17 cellular contexts compared by ENCODE assay signal in genomic region chr2:62939735-62940491, GRCh38.
DNase-seq lines count a peak whose midpoint lies in the region; ATAC-seq, FAIRE-seq and TF ChIP-seq lines count a peak whose summit lies in the region.
"Had no signal": no experiment of that assay in that cellular context is flagged by ENCODE, and none has a peak within 500 bp of the region (broad histone marks: within the 10 kb centered on the region; RNA-seq: fewer than 3 reads in every experiment).

No MANE protein-coding gene starts in this region.

- H3K4me3 ChIP-seq in AG04450 (ENCODE audit: low read depth, low read length) (no peak overlapping the region), K562 (no peak overlapping the region)
- H3K4me3 ChIP-seq: BLaER1, hepatocyte, ovary had no signal

- BruUV-seq in K562 (replicated peaks; lab: Mats Ljungman, UMichigan), result no TSS peak

- no peak for TF ChIP-seq RAD21 in K562 (CRISPR knock-in tag; conservative IDR thresholded peaks at IDR 0.05 in 1 of 2, IDR thresholded peaks at IDR 0.05 in 1 of 2)

- H3K4me1 Mint-ChIP-seq in activated CD4-positive, alpha-beta T cell treated with anti-CD3 and anti-CD28 coated beads, Interleukin-2, amount 10 ng/mL, durations not matched to agents 7 days and 5 days, result no peaks in the 10 kb centered on the region
- H3K4me1 Mint-ChIP-seq in stimulated activated naive CD8-positive, alpha-beta T cell treated with anti-CD3 and anti-CD28 coated beads, Interleukin-15, amount 100 ng/mL, for 72 hours, result no peaks in the 10 kb centered on the region
- H3K4me1 Mint-ChIP-seq: activated naive CD8-positive, alpha-beta T cell treated with anti-CD3 and anti-CD28 coated beads, Interleukin-2, amount 10 ng/mL, durations not matched to agents 7 days and 5 days had no signal

- no peak for TF ChIP-seq CTCF in AG04450 (IDR thresholded peaks at IDR 0.05; ENCODE audit: low read depth, low read length)
- no peak for TF ChIP-seq CTCF in K562 (IDR thresholded peaks at IDR 0.05 in 2 of 3, conservative IDR thresholded peaks at IDR 0.05 in 1 of 3; ENCODE audit: insufficient read depth in 2 of 3, low read depth in 1 of 3, low read length in 3 of 3)

- DNase-seq in AG04450 (ENCODE audit: low read depth, low spot score) (peak; percentile 37), HS-27A (ENCODE audit: low read depth) (peak; percentile 52), K562 (ENCODE audit: extremely low read depth in 1 of 4, low spot score in 3 of 4) (no peak), iris pigment epithelial cell (ENCODE audit: low read depth) (peak; percentile 95), NCI-H2029 treated with DMSO at 0.1 percent for 48 hours (lab: John Stamatoyannopoulos, UW) (no peak)
- no peak for DNase-seq in activated CD4-positive, alpha-beta T cell treated with anti-CD3 and anti-CD28 coated beads, Interleukin-2, amount 10 ng/mL, durations not matched to agents 7 days and 5 days
- DNase-seq in stimulated activated naive CD8-positive, alpha-beta T cell treated with anti-CD3 and anti-CD28 coated beads, Interleukin-15, amount 100 ng/mL, for 72 hours, result no peak
- DNase-seq: activated CD8-positive, alpha-beta memory T cell treated with anti-CD3 and anti-CD28 coated beads, Interleukin-2, amount 50 U/mL, for 4 hours; activated naive CD8-positive, alpha-beta T cell treated with anti-CD3 and anti-CD28 coated beads, Interleukin-2, amount 10 ng/mL, durations not matched to agents 7 days and 5 days; effector CD4-positive, alpha-beta T cell; Karpas-422; ovary; stimulated activated CD8-positive, alpha-beta memory T cell treated with anti-CD3 and anti-CD28 coated beads, Interleukin-4, amount 100 ng/mL, for 48 hours had no signal

- no peak overlapping the region for H3K9ac ChIP-seq in K562 (ENCODE audit: insufficient read depth in 1 of 2, low read depth in 2 of 2, low read length in 2 of 2)
- H3K9ac ChIP-seq: BLaER1 had no signal

- ATAC-seq in K562 (no peak), HG02763 (IDR thresholded peaks at IDR 0.05; ENCODE audit: unreplicated experiment) (no peak)
- ATAC-seq in stimulated activated naive CD8-positive, alpha-beta T cell treated with anti-CD3 and anti-CD28 coated beads, Interleukin-15, amount 100 ng/mL, for 72 hours, result no peak

- WGBS in K562 (ENCODE audit: insufficient coverage, low coverage, missing lambda C conversion rate), result 69% methylated on average over 5 of the region's 5 CpGs

- no peaks in the 10 kb centered on the region for H3K9me3 ChIP-seq in AG04450 (ENCODE audit: control insufficient read depth, insufficient read depth, low read length)
- no peaks in the 10 kb centered on the region for H3K9me3 ChIP-seq in K562 (replicated peaks; ENCODE audit: control insufficient read depth, insufficient read depth, low read depth, low read length)
- H3K9me3 ChIP-seq: BLaER1, ovary had no signal

- H3K27me3 Mint-ChIP-seq in activated CD4-positive, alpha-beta T cell treated with anti-CD3 and anti-CD28 coated beads, Interleukin-2, amount 10 ng/mL, durations not matched to agents 7 days and 5 days, result no peaks in the 10 kb centered on the region
- no peaks in the 10 kb centered on the region for H3K27me3 Mint-ChIP-seq in stimulated activated naive CD8-positive, alpha-beta T cell treated with anti-CD3 and anti-CD28 coated beads, Interleukin-15, amount 100 ng/mL, for 72 hours
- H3K27me3 Mint-ChIP-seq: activated naive CD8-positive, alpha-beta T cell treated with anti-CD3 and anti-CD28 coated beads, Interleukin-2, amount 10 ng/mL, durations not matched to agents 7 days and 5 days had no signal

- no peak for FAIRE-seq in K562 (lab: Jason Lieb, UNC)
- FAIRE-seq: GM18507 had no signal

- intact Hi-C loops in K562 (cut with micrococcal nuclease), result loop anchor here (5.0 to 10.0 kb wide), 4 partner anchors 155 to 547 kb away; no protein-coding TSS in a partner anchor

- no peak for TF ChIP-seq EP300 in K562 (IDR thresholded peaks at IDR 0.05; ENCODE audit: low read length)

- H3K27me3 ChIP-seq in AG04450 (ENCODE audit: control insufficient read depth, insufficient read depth, low read length) (no peaks in the 10 kb centered on the region), K562 (ENCODE audit: control insufficient read depth in 2 of 2, insufficient read depth in 2 of 2, low read length in 2 of 2) (no peaks in the 10 kb centered on the region)
- H3K27me3 ChIP-seq: BLaER1, hepatocyte, ovary had no signal

- no peak overlapping the region for H3K27ac Mint-ChIP-seq in activated CD4-positive, alpha-beta T cell treated with anti-CD3 and anti-CD28 coated beads, Interleukin-2, amount 10 ng/mL, durations not matched to agents 7 days and 5 days
- no peak overlapping the region for H3K27ac Mint-ChIP-seq in stimulated activated naive CD8-positive, alpha-beta T cell treated with anti-CD3 and anti-CD28 coated beads, Interleukin-15, amount 100 ng/mL, for 72 hours
- H3K27ac Mint-ChIP-seq: activated naive CD8-positive, alpha-beta T cell treated with anti-CD3 and anti-CD28 coated beads, Interleukin-2, amount 10 ng/mL, durations not matched to agents 7 days and 5 days had no signal

- no peaks in the 10 kb centered on the region for H3K36me3 ChIP-seq in K562 (ENCODE audit: control insufficient read depth, insufficient read depth, low read length)
- H3K36me3 ChIP-seq: ovary had no signal

- no peaks in the 10 kb centered on the region for H4K20me1 ChIP-seq in K562 (replicated peaks; ENCODE audit: control insufficient read depth, insufficient read depth, low read length)
- H4K20me1 ChIP-seq: BLaER1 had no signal

- H3K27ac ChIP-seq in AG04450 (ENCODE audit: low read depth, low read length) (peak overlapping the region; percentile 33), K562 (ENCODE audit: extremely low read depth, low read depth, low read length) (no peak overlapping the region)
- H3K27ac ChIP-seq: BLaER1, hepatocyte, ovary had no signal

- no peak for TF ChIP-seq POLR2A in K562 (conservative IDR thresholded peaks at IDR 0.05)

- H3K9me1 ChIP-seq in K562 (ENCODE audit: control insufficient read depth, insufficient read depth, low read length), result no peaks in the 10 kb centered on the region

- in situ Hi-C loops in K562 (cut with MboI), result loop anchor here (25.0 kb wide), 1 partner anchor 247 kb away; no protein-coding TSS in a partner anchor

- no peaks in the 10 kb centered on the region for H3K4me1 ChIP-seq in K562 (replicated peaks in 1 of 2; ENCODE audit: control insufficient read depth in 2 of 2, insufficient read depth in 2 of 2, low read length in 2 of 2)
- H3K4me1 ChIP-seq: BLaER1 had no signal

- POLR2A ChIA-PET in AG04450 (lab: Yijun Ruan, JAX) (no interaction called here), K562 (lab: Yijun Ruan, JAX) (no interaction called here)
- POLR2A ChIA-PET in activated CD4-positive, alpha-beta T cell treated with anti-CD3 and anti-CD28 coated beads, Interleukin-2, amount 10 ng/mL, durations not matched to agents 7 days and 5 days (lab: Charles Lee), result no interaction called here

- H3K4me2 ChIP-seq in K562 (ENCODE audit: insufficient read depth, low read length), result no peak overlapping the region
- H3K4me2 ChIP-seq: BLaER1, hepatocyte had no signal

- no peak overlapping the region for H2AFZ ChIP-seq in K562 (ENCODE audit: low read depth, low read length)
- H2AFZ ChIP-seq: hepatocyte had no signal

- H3K79me2 ChIP-seq in K562 (ENCODE audit: control insufficient read depth, insufficient read depth, low read length), result no peaks in the 10 kb centered on the region
- H3K79me2 ChIP-seq: hepatocyte had no signal

- CTCF ChIA-PET in AG04450 (lab: Charles Lee), result no interaction called here
- CTCF ChIA-PET in K562 (lab: Yijun Ruan, JAX; ENCODE audit: low intra/inter-chr PET ratio), result no interaction called here
- CTCF ChIA-PET in activated CD4-positive, alpha-beta T cell treated with anti-CD3 and anti-CD28 coated beads, Interleukin-2, amount 10 ng/mL, durations not matched to agents 7 days and 5 days (lab: Charles Lee), result no interaction called here

- no peak overlapping the region for H3K4me3 Mint-ChIP-seq in activated CD4-positive, alpha-beta T cell treated with anti-CD3 and anti-CD28 coated beads, Interleukin-2, amount 10 ng/mL, durations not matched to agents 7 days and 5 days
- H3K4me3 Mint-ChIP-seq in stimulated activated naive CD8-positive, alpha-beta T cell treated with anti-CD3 and anti-CD28 coated beads, Interleukin-15, amount 100 ng/mL, for 72 hours, result no peak overlapping the region
- H3K4me3 Mint-ChIP-seq: activated naive CD8-positive, alpha-beta T cell treated with anti-CD3 and anti-CD28 coated beads, Interleukin-2, amount 10 ng/mL, durations not matched to agents 7 days and 5 days had no signal

- H3K36me3 Mint-ChIP-seq in activated CD4-positive, alpha-beta T cell treated with anti-CD3 and anti-CD28 coated beads, Interleukin-2, amount 10 ng/mL, durations not matched to agents 7 days and 5 days (ENCODE audit: low read depth), result no peaks in the 10 kb centered on the region

- no peaks in the 10 kb centered on the region for H3K9me3 Mint-ChIP-seq in activated CD4-positive, alpha-beta T cell treated with anti-CD3 and anti-CD28 coated beads, Interleukin-2, amount 10 ng/mL, durations not matched to agents 7 days and 5 days
- no peaks in the 10 kb centered on the region for H3K9me3 Mint-ChIP-seq in stimulated activated naive CD8-positive, alpha-beta T cell treated with anti-CD3 and anti-CD28 coated beads, Interleukin-15, amount 100 ng/mL, for 72 hours
- H3K9me3 Mint-ChIP-seq: activated naive CD8-positive, alpha-beta T cell treated with anti-CD3 and anti-CD28 coated beads, Interleukin-2, amount 10 ng/mL, durations not matched to agents 7 days and 5 days had no signal

TF ChIP-seq in K562, 482 proteins besides CTCF, POLR2A, EP300 and RAD21:
- TF ChIP-seq MAFK (IDR thresholded peaks at IDR 0.05; ENCODE audit: low read length) (peak; percentile 54; the same call in 1 of the 2 replicates), KAT7 (CRISPR knock-in tag; IDR thresholded peaks at IDR 0.05; ENCODE audit: borderline replicate concordance) (no peak), MAFG (tag; conservative IDR thresholded peaks at IDR 0.05) (peak; percentile 48; the same call in 1 of the 2 replicates), ZFP36 (IDR thresholded peaks at IDR 0.05; ENCODE audit: low read depth, low read length, partially characterized antibody) (no peak), MAFF (IDR thresholded peaks at IDR 0.05; ENCODE audit: low read length) (peak; percentile 48), SNAPC5 (CRISPR knock-in tag; IDR thresholded peaks at IDR 0.05) (no peak), C11orf30 (IDR thresholded peaks at IDR 0.05; ENCODE audit: low read depth) (peak; percentile 54; the same call in 1 of the 2 replicates), ZNF316 (IDR thresholded peaks at IDR 0.05) (peak; percentile 72), TBP (optimal IDR thresholded peaks at IDR 0.05; ENCODE audit: low read depth, low read length) (no peak), RFX5 (IDR thresholded peaks at IDR 0.05; ENCODE audit: low read depth, low read length) (no peak), TCF7L2 (IDR thresholded peaks at IDR 0.05; ENCODE audit: low read depth, low read length) (no peak)

Comparison
In these comparisons a context has a peak if more than half of its experiments do, and no peak if none do; other contexts are left out.
1. DNase-seq: peak in AG04450 (single experiment), HS-27A (single experiment) and iris pigment epithelial cell (single experiment); none in K562 (0 of 4), activated CD4-positive, alpha-beta T cell treated with anti-CD3 and anti-CD28 coated beads, Interleukin-2, amount 10 ng/mL, durations not matched to agents 7 days and 5 days (single experiment), NCI-H2029 treated with DMSO at 0.1 percent for 48 hours (single experiment) and stimulated activated naive CD8-positive, alpha-beta T cell treated with anti-CD3 and anti-CD28 coated beads, Interleukin-15, amount 100 ng/mL, for 72 hours (0 of 2).